Comparison of ENCODE assay signal across 8 cellular contexts in the genomic region with DNA sequence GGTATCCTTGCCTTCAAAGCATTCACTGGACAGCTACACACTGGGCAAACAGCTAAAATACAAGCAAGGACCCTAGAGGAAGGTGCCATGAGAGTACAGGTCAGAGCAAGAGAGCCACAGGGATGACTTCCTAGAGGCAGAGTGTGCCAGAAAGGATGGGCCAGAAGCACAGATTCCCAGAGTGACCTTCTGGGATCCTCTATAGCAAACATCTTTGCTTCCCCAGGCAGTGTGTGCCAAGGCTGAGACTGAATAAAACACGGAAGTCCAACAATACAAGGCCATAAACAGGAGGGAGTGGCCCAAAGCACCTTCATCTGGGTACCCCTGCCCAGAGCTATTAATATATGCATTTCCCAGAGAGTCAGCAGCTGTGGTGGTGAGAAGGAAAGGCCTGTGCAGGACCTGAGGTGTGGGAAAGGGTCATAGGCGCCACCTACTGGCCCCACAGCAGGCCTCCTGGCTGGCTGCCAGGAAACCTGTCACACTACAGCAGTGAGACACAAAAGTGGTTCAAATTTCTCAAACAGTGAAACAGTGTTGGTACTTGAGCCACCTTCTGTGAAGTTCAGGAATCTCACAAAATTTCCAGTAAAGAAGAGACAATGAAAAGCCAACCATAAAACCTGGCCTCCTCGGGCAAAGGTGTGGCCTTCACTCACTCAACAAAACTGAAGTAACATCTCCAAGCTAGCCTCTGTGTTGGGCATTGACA. TPM values are rescaled to one million over a fixed set of nuclear protein-coding genes. Genes with fewer than 3 reads are reported as not detected.
DNase-seq lines count a peak whose midpoint lies in the region; ATAC-seq and TF ChIP-seq lines count a peak whose summit lies in the region.

No MANE protein-coding gene starts in this region.

- DNase-seq in DMS53 treated with DMSO at 0.1 percent for 48 hours (lab: John Stamatoyannopoulos, UW; ENCODE audit: unreplicated experiment) (peak; percentile 95), HS-5 (ENCODE audit: low read depth) (peak; percentile 42), NCI-H82 treated with DMSO at 0.1 percent for 48 hours (lab: John Stamatoyannopoulos, UW; ENCODE audit: unreplicated experiment) (peak; percentile 47), mesenchymal stem cell (peak; percentile 79)
- peak; percentile 87 for DNase-seq in activated CD8-positive, alpha-beta T cell treated with anti-CD3 and anti-CD28 coated beads for 36 hours
- peak; percentile 55 for DNase-seq in effector CD8-positive, alpha-beta T cell (lab: John Stamatoyannopoulos, UW)
- DNase-seq in stimulated activated CD8-positive, alpha-beta memory T cell treated with anti-CD3 and anti-CD28 coated beads, Interleukin-15, amount 100 ng/mL, for 48 hours (ENCODE audit: low read depth in 2 of 2) = peak; percentile 56 to 59

- no peak overlapping the region for H3K27ac ChIP-seq in mesenchymal stem cell (ENCODE audit: low read length, poor library complexity, severe bottlenecking)

- peaks cover 13% of the 10 kb centered on the region for H3K4me1 ChIP-seq in mesenchymal stem cell (ENCODE audit: control insufficient read depth, insufficient read depth, low read depth, low read length)

- H3K4me3 Mint-ChIP-seq in activated CD8-positive, alpha-beta T cell treated with anti-CD3 and anti-CD28 coated beads for 36 hours = no peak overlapping the region

- WGBS in mesenchymal stem cell = 33% methylated on average over 3 of the region's 3 CpGs

- H2AFZ ChIP-seq in mesenchymal stem cell (ENCODE audit: low read depth, low read length) = no peak overlapping the region

- H3K27ac Mint-ChIP-seq in activated CD8-positive, alpha-beta T cell treated with anti-CD3 and anti-CD28 coated beads for 36 hours = no peak overlapping the region

- H3K4me2 ChIP-seq in mesenchymal stem cell (ENCODE audit: low read length, poor library complexity, severe bottlenecking) = no peak overlapping the region

- no peak overlapping the region for H2BK15ac ChIP-seq in mesenchymal stem cell (ENCODE audit: low read depth, poor library complexity, severe bottlenecking)

- CTCF ChIA-PET in activated CD8-positive, alpha-beta T cell treated with anti-CD3 and anti-CD28 coated beads for 36 hours (lab: Charles Lee) = interaction anchor here (0.6 to 3.3 kb wide), 25 partner anchors 8 to 231 kb away, joined by 3 to 66 read pairs (median 4); partner anchors contain the start of gene CLPB

- TF ChIP-seq CTCF in activated CD8-positive, alpha-beta T cell treated with anti-CD3 and anti-CD28 coated beads for 36 hours (IDR thresholded peaks at IDR 0.05) = peak; percentile 80

- POLR2A ChIA-PET in activated CD8-positive, alpha-beta T cell treated with anti-CD3 and anti-CD28 coated beads for 36 hours (lab: Charles Lee) = interaction anchor here (0.6 to 0.7 kb wide), 2 partner anchors 17 to 19 kb away, joined by 3 read pairs; no protein-coding TSS in a partner anchor

- peaks cover 0 to 4% of the 10 kb centered on the region in 2 experiments for H3K36me3 ChIP-seq in mesenchymal stem cell (ENCODE audit: control insufficient read depth in 1 of 2, insufficient read depth in 2 of 2, low read depth in 1 of 2, low read length in 2 of 2)

- peak overlapping the region; percentile 45 for H4K8ac ChIP-seq in mesenchymal stem cell (ENCODE audit: low read length)

- no peak overlapping the region for H3K4me3 ChIP-seq in mesenchymal stem cell (ENCODE audit: insufficient read depth in 1 of 2, low read depth in 1 of 2, low read length in 2 of 2)

- H3K23ac ChIP-seq in mesenchymal stem cell (ENCODE audit: low read length in 2 of 2) = no peak overlapping the region

- H3K9me3 Mint-ChIP-seq in activated CD8-positive, alpha-beta T cell treated with anti-CD3 and anti-CD28 coated beads for 36 hours = no peaks in the 10 kb centered on the region

- no peak overlapping the region for H4K91ac ChIP-seq in mesenchymal stem cell (ENCODE audit: low read length)

- H3K27me3 Mint-ChIP-seq in activated CD8-positive, alpha-beta T cell treated with anti-CD3 and anti-CD28 coated beads for 36 hours = no peaks in the 10 kb centered on the region

- no peaks in the 10 kb centered on the region for H3K9me3 ChIP-seq in mesenchymal stem cell (ENCODE audit: control insufficient read depth, low read length)

- H2BK120ac ChIP-seq in mesenchymal stem cell (ENCODE audit: low read depth, low read length) = no peak overlapping the region

- H3K4ac ChIP-seq in mesenchymal stem cell (ENCODE audit: low read depth in 1 of 2, low read length in 2 of 2) = no peak overlapping the region

- peaks cover 2% of the 10 kb centered on the region for H3K36me3 Mint-ChIP-seq in activated CD8-positive, alpha-beta T cell treated with anti-CD3 and anti-CD28 coated beads for 36 hours (ENCODE audit: low read depth)

- H3K14ac ChIP-seq in mesenchymal stem cell (ENCODE audit: low read length in 2 of 2) = no peak overlapping the region

- H2BK12ac ChIP-seq in mesenchymal stem cell (ENCODE audit: low read length in 2 of 2) = no peak overlapping the region

- H3K18ac ChIP-seq in mesenchymal stem cell (ENCODE audit: low read depth in 1 of 2, low read length in 2 of 2) = no peak overlapping the region

- intact Hi-C loops in activated CD8-positive, alpha-beta T cell treated with anti-CD3 and anti-CD28 coated beads for 36 hours (cut with micrococcal nuclease) = no loop called here

- H2BK5ac ChIP-seq in mesenchymal stem cell (ENCODE audit: low read depth, low read length, poor library complexity, severe bottlenecking) = no peak overlapping the region

- no peaks in the 10 kb centered on the region for H3K27me3 ChIP-seq in mesenchymal stem cell (ENCODE audit: control insufficient read depth in 1 of 2, insufficient read depth in 1 of 2, low read length in 2 of 2)

- peak; percentile 74 for ATAC-seq in activated CD8-positive, alpha-beta T cell treated with anti-CD3 and anti-CD28 coated beads for 36 hours
- ATAC-seq in HG03520 (IDR thresholded peaks at IDR 0.05; ENCODE audit: unreplicated experiment) = no peak

- peaks cover 36% of the 10 kb centered on the region for H3K79me1 ChIP-seq in mesenchymal stem cell (replicated peaks; ENCODE audit: low read length, poor library complexity, severe bottlenecking)

- H2AK5ac ChIP-seq in mesenchymal stem cell (ENCODE audit: low read length, severe bottlenecking) = no peak overlapping the region

- H3K4me1 Mint-ChIP-seq in activated CD8-positive, alpha-beta T cell treated with anti-CD3 and anti-CD28 coated beads for 36 hours (ENCODE audit: low read depth) = peaks cover 27% of the 10 kb centered on the region

- H3K9ac ChIP-seq in mesenchymal stem cell (ENCODE audit: low read length) = no peak overlapping the region

RNA-seq across cellular contexts. Expression of gene CLPB, which starts 20.3 kb away (rescaled TPM):
- total RNA-seq in activated CD8-positive, alpha-beta T cell treated with anti-CD3 and anti-CD28 coated beads for 36 hours = 10 to 100 TPM; 37.0 to 37.2 TPM
- 8.7 TPM for polyA plus RNA-seq in mesenchymal stem cell (2013, experiment 1 of 2)
- polyA plus RNA-seq in mesenchymal stem cell (2013, experiment 2 of 2) = 8.5 TPM

Comparison
In these comparisons a context has a peak if more than half of its experiments do, and no peak if none do; other contexts are left out.
1. DNase-seq: peak in every context shown above with its lines; median percentile 95 in DMS53 treated with DMSO at 0.1 percent for 48 hours; 87 in activated CD8-positive, alpha-beta T cell treated with anti-CD3 and anti-CD28 coated beads for 36 hours; 79 in mesenchymal stem cell; 58 in stimulated activated CD8-positive, alpha-beta memory T cell treated with anti-CD3 and anti-CD28 coated beads, Interleukin-15, amount 100 ng/mL, for 48 hours; 55 in effector CD8-positive, alpha-beta T cell; 47 in NCI-H82 treated with DMSO at 0.1 percent for 48 hours; 42 in HS-5.